ENCODE assay signal across 21 cellular contexts in genomic region chr3:189322339-189322738, GRCh38.
"Had no signal": no experiment of that assay in that cellular context is flagged by ENCODE, and none has a peak within 500 bp of the region (broad histone marks: within the 10 kb centered on the region; RNA-seq: fewer than 3 reads in every experiment).

No MANE protein-coding gene starts in this region.

- H3K27me3 Mint-ChIP-seq: activated CD8-positive, alpha-beta memory T cell treated with anti-CD3 and anti-CD28 coated beads, Interleukin-2, amount 10 ng/mL, durations not matched to agents 7 days and 5 days; activated T-cell treated with anti-CD3 and anti-CD28 coated beads, Interleukin-2, amount 50 U/mL, for 24 hours; natural killer cell treated with Interleukin-12 subunit alpha and Interleukin-12 subunit beta and Interleukin-15 and Interleukin-18, amount 100 ng/mL, for 72 hours; progenitor cell of endocrine pancreas had no signal

- H3K9me3 ChIP-seq: gastrocnemius medialis, mucosa of descending colon, spleen had no signal

- H3K27me3 ChIP-seq: gastrocnemius medialis had no signal

- DNase-seq: activated CD4-positive, alpha-beta T cell treated with anti-CD3 and anti-CD28 coated beads for 4 hours; activated CD8-positive, alpha-beta memory T cell treated with anti-CD3 and anti-CD28 coated beads, Interleukin-2, amount 10 ng/mL, durations not matched to agents 7 days and 5 days; activated naive CD4-positive, alpha-beta T cell; activated T-cell treated with anti-CD3 and anti-CD28 coated beads, Interleukin-2, amount 50 U/mL, for 24 hours; amniotic stem cell; effector memory CD4-positive, alpha-beta T cell; gastrocnemius medialis; islet precursor cell; mucosa of descending colon; nucleus accumbens; spleen; stimulated activated CD4-positive, alpha-beta T cell treated with anti-CD3 and anti-CD28 coated beads, Interleukin-1b, Interleukin-23, amount 100 ng/mL, for 48 hours; stimulated activated naive B cell treated with anti-CD40 and anti-IgM and Interleukin-4, amounts not matched to agents 10 μg/mL and 1 μg/mL and 100 μg/mL, for 72 hours; T1000; trophoblast cell; WERI-Rb-1 had no signal

- H3K36me3 ChIP-seq: gastrocnemius medialis, spleen, WERI-Rb-1 had no signal

- H3K36me3 Mint-ChIP-seq: brain had no signal

- H3K27ac ChIP-seq: gastrocnemius medialis, spleen, WERI-Rb-1 had no signal

- ATAC-seq: activated CD8-positive, alpha-beta memory T cell treated with anti-CD3 and anti-CD28 coated beads, Interleukin-2, amount 10 ng/mL, durations not matched to agents 7 days and 5 days; gastrocnemius medialis; left lobe of liver; mucosa of descending colon; natural killer cell treated with Interleukin-12 subunit alpha and Interleukin-12 subunit beta and Interleukin-15 and Interleukin-18, amount 100 ng/mL, for 72 hours; sciatic nerve; stimulated activated naive B cell treated with anti-CD40 and anti-IgM and Interleukin-4, amounts not matched to agents 10 μg/mL and 1 μg/mL and 100 μg/mL, for 72 hours had no signal

- H3K4me3 ChIP-seq: gastrocnemius medialis, mucosa of descending colon, spleen had no signal

- H3K9me3 Mint-ChIP-seq: natural killer cell treated with Interleukin-12 subunit alpha and Interleukin-12 subunit beta and Interleukin-15 and Interleukin-18, amount 100 ng/mL, for 72 hours had no signal

- H3K4me3 Mint-ChIP-seq: activated CD8-positive, alpha-beta memory T cell treated with anti-CD3 and anti-CD28 coated beads, Interleukin-2, amount 10 ng/mL, durations not matched to agents 7 days and 5 days; activated T-cell treated with anti-CD3 and anti-CD28 coated beads, Interleukin-2, amount 50 U/mL, for 24 hours; brain; natural killer cell treated with Interleukin-12 subunit alpha and Interleukin-12 subunit beta and Interleukin-15 and Interleukin-18, amount 100 ng/mL, for 72 hours; stimulated activated naive B cell treated with anti-CD40 and anti-IgM and Interleukin-4, amounts not matched to agents 10 μg/mL and 1 μg/mL and 100 μg/mL, for 72 hours had no signal

- H3K27ac Mint-ChIP-seq: activated CD8-positive, alpha-beta memory T cell treated with anti-CD3 and anti-CD28 coated beads, Interleukin-2, amount 10 ng/mL, durations not matched to agents 7 days and 5 days; activated T-cell treated with anti-CD3 and anti-CD28 coated beads, Interleukin-2, amount 50 U/mL, for 24 hours; brain; natural killer cell treated with Interleukin-12 subunit alpha and Interleukin-12 subunit beta and Interleukin-15 and Interleukin-18, amount 100 ng/mL, for 72 hours; progenitor cell of endocrine pancreas; stimulated activated naive B cell treated with anti-CD40 and anti-IgM and Interleukin-4, amounts not matched to agents 10 μg/mL and 1 μg/mL and 100 μg/mL, for 72 hours had no signal
